In genomic region chr16:11676799-11677198, GRCh38 we compare ENCODE assay signal across 1 cellular context.
A peak's percentile ranks its signal among the peaks of the same experiment; 100 is the strongest.
TF ChIP-seq lines count a peak whose summit lies in the region.

No MANE protein-coding gene starts in this region.

TF ChIP-seq in GM12878, 131 proteins besides CTCF, POLR2A, EP300 and RAD21 (continued from another document):
- TF ChIP-seq, protein P1, sequence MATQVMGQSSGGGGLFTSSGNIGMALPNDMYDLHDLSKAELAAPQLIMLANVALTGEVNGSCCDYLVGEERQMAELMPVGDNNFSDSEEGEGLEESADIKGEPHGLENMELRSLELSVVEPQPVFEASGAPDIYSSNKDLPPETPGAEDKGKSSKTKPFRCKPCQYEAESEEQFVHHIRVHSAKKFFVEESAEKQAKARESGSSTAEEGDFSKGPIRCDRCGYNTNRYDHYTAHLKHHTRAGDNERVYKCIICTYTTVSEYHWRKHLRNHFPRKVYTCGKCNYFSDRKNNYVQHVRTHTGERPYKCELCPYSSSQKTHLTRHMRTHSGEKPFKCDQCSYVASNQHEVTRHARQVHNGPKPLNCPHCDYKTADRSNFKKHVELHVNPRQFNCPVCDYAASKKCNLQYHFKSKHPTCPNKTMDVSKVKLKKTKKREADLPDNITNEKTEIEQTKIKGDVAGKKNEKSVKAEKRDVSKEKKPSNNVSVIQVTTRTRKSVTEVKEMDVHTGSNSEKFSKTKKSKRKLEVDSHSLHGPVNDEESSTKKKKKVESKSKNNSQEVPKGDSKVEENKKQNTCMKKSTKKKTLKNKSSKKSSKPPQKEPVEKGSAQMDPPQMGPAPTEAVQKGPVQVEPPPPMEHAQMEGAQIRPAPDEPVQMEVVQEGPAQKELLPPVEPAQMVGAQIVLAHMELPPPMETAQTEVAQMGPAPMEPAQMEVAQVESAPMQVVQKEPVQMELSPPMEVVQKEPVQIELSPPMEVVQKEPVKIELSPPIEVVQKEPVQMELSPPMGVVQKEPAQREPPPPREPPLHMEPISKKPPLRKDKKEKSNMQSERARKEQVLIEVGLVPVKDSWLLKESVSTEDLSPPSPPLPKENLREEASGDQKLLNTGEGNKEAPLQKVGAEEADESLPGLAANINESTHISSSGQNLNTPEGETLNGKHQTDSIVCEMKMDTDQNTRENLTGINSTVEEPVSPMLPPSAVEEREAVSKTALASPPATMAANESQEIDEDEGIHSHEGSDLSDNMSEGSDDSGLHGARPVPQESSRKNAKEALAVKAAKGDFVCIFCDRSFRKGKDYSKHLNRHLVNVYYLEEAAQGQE (IDR thresholded peaks at IDR 0.05; ENCODE audit: low read depth, low read length), result no peak
- TF ChIP-seq, protein P2, sequence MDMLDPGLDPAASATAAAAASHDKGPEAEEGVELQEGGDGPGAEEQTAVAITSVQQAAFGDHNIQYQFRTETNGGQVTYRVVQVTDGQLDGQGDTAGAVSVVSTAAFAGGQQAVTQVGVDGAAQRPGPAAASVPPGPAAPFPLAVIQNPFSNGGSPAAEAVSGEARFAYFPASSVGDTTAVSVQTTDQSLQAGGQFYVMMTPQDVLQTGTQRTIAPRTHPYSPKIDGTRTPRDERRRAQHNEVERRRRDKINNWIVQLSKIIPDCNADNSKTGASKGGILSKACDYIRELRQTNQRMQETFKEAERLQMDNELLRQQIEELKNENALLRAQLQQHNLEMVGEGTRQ (IDR thresholded peaks at IDR 0.05; ENCODE audit: borderline replicate concordance, low read depth, low read length), result no peak
- peak; percentile 32; the same call in 1 of the 2 replicates for TF ChIP-seq PAX5 (IDR thresholded peaks at IDR 0.05; ENCODE audit: borderline replicate concordance, low read depth, low read length)
- TF ChIP-seq POLR2AphosphoS2 (IDR thresholded peaks at IDR 0.05; ENCODE audit: low read depth, low read length), result peak; percentile 51; the same call in 1 of the 2 replicates
